Comparison of ENCODE assay signal across 28 cellular contexts in genomic region chr21:45163413-45164123, GRCh38.
DNase-seq lines count a peak whose midpoint lies in the region; ATAC-seq and TF ChIP-seq lines count a peak whose summit lies in the region.
"Had no signal": no experiment of that assay in that cellular context is flagged by ENCODE, and none has a peak within 500 bp of the region (broad histone marks: within the 10 kb centered on the region; RNA-seq: fewer than 3 reads in every experiment).

No MANE protein-coding gene starts in this region.

- H3K27ac Mint-ChIP-seq in activated naive CD8-positive, alpha-beta T cell treated with anti-CD3 and anti-CD28 coated beads for 36 hours: peak overlapping the region; percentile 8
- H3K27ac Mint-ChIP-seq in activated naive CD8-positive, alpha-beta T cell treated with anti-CD3 and anti-CD28 coated beads, Interleukin-2, amount 50 U/mL, for 24 hours: no peak overlapping the region
- H3K27ac Mint-ChIP-seq: stimulated activated naive CD8-positive, alpha-beta T cell treated with anti-CD3 and anti-CD28 coated beads, Interleukin-15, Interleukin-2, amounts not matched to agents 100 ng/mL and 50 ng/mL, for 24 hours had no signal

- H3K9me3 Mint-ChIP-seq in activated naive CD8-positive, alpha-beta T cell treated with anti-CD3 and anti-CD28 coated beads for 36 hours: no peaks in the 10 kb centered on the region
- no peaks in the 10 kb centered on the region for H3K9me3 Mint-ChIP-seq in activated naive CD8-positive, alpha-beta T cell treated with anti-CD3 and anti-CD28 coated beads, Interleukin-2, amount 50 U/mL, for 24 hours
- H3K9me3 Mint-ChIP-seq: naive thymus-derived CD8-positive, alpha-beta T cell; stimulated activated naive CD8-positive, alpha-beta T cell treated with anti-CD3 and anti-CD28 coated beads, Interleukin-15, Interleukin-2, amounts not matched to agents 100 ng/mL and 50 ng/mL, for 24 hours had no signal

- ATAC-seq in activated naive CD8-positive, alpha-beta T cell treated with anti-CD3 and anti-CD28 coated beads, Interleukin-2, amount 50 U/mL, for 24 hours: no peak
- ATAC-seq: GM12878; naive thymus-derived CD8-positive, alpha-beta T cell had no signal

- TF ChIP-seq CTCF in left ventricle myocardium inferior (IDR thresholded peaks at IDR 0.05; ENCODE audit: borderline replicate concordance) (no peak), Peyer's patch (IDR thresholded peaks at IDR 0.05) (no peak), GM10266 (IDR thresholded peaks at IDR 0.05; ENCODE audit: control insufficient read depth, insufficient read depth, low read depth, missing control alignments) (no peak)

- H3K27ac ChIP-seq in left ventricle myocardium inferior (replicated peaks): peak overlapping the region; percentile 23
- peak overlapping the region; percentile 26 for H3K27ac ChIP-seq in rectal smooth muscle tissue (ENCODE audit: low read depth, low read length)
- no peak overlapping the region for H3K27ac ChIP-seq in Peyer's patch
- H3K27ac ChIP-seq: BLaER1, parathyroid adenoma, PC-9, upper lobe of right lung had no signal

- peaks cover 3% of the 10 kb centered on the region for H3K4me1 Mint-ChIP-seq in activated naive CD8-positive, alpha-beta T cell treated with anti-CD3 and anti-CD28 coated beads for 36 hours
- no peaks in the 10 kb centered on the region for H3K4me1 Mint-ChIP-seq in activated naive CD8-positive, alpha-beta T cell treated with anti-CD3 and anti-CD28 coated beads, Interleukin-2, amount 50 U/mL, for 24 hours

- H3K4me3 ChIP-seq in left ventricle myocardium inferior (no peak overlapping the region), rectal smooth muscle tissue (ENCODE audit: low read length) (no peak overlapping the region), Peyer's patch (no peak overlapping the region)
- H3K4me3 ChIP-seq: BLaER1, GM12878, PC-9, upper lobe of right lung had no signal

- no peaks in the 10 kb centered on the region for H3K27me3 Mint-ChIP-seq in activated naive CD8-positive, alpha-beta T cell treated with anti-CD3 and anti-CD28 coated beads for 36 hours
- H3K27me3 Mint-ChIP-seq in activated naive CD8-positive, alpha-beta T cell treated with anti-CD3 and anti-CD28 coated beads, Interleukin-2, amount 50 U/mL, for 24 hours: no peaks in the 10 kb centered on the region
- H3K27me3 Mint-ChIP-seq: naive thymus-derived CD8-positive, alpha-beta T cell; stimulated activated naive CD8-positive, alpha-beta T cell treated with anti-CD3 and anti-CD28 coated beads, Interleukin-15, Interleukin-2, amounts not matched to agents 100 ng/mL and 50 ng/mL, for 24 hours had no signal

- H3K36me3 ChIP-seq in left ventricle myocardium inferior: no peaks in the 10 kb centered on the region
- H3K36me3 ChIP-seq in rectal smooth muscle tissue (ENCODE audit: control insufficient read depth, insufficient read depth, low read length): no peaks in the 10 kb centered on the region
- no peaks in the 10 kb centered on the region for H3K36me3 ChIP-seq in Peyer's patch

- TF ChIP-seq POLR2A in Peyer's patch (IDR thresholded peaks at IDR 0.05): no peak

- no peak for DNase-seq in activated naive CD8-positive, alpha-beta T cell treated with anti-CD3 and anti-CD28 coated beads for 36 hours
- DNase-seq in activated naive CD8-positive, alpha-beta T cell treated with anti-CD3 and anti-CD28 coated beads, Interleukin-2, amount 50 U/mL, for 24 hours: no peak
- DNase-seq in left ventricle myocardium inferior: no peak
- no peak for DNase-seq in inferior parietal cortex (ENCODE audit: extremely low spot score)
- DNase-seq in Peyer's patch: no peak
- DNase-seq in stimulated activated CD4-positive, alpha-beta T cell treated with anti-CD3 and anti-CD28 coated beads, Interleukin-4, amount 100 ng/mL, for 24 hours: no peak
- DNase-seq in GM10266 (ENCODE audit: extremely low spot score): no peak
- DNase-seq: activated CD4-positive, alpha-beta T cell treated with anti-CD3 and anti-CD28 coated beads for 4 hours; activated gamma-delta T cell; amniotic stem cell; COR-L47; dermis blood vessel endothelial cell; DMS79; Karpas-422; naive thymus-derived CD8-positive, alpha-beta T cell; NCI-H2029; NCI-H345; NCI-H82; PC-9; small intestine; stimulated activated CD4-positive, alpha-beta T cell treated with anti-CD3 and anti-CD28 coated beads, Interleukin-2, amount 100 ng/mL, for 48 hours; T-helper 1 cell; upper lobe of right lung had no signal

- H3K27me3 ChIP-seq in left ventricle myocardium inferior (ENCODE audit: low read depth) (no peaks in the 10 kb centered on the region), rectal smooth muscle tissue (ENCODE audit: control insufficient read depth, insufficient read depth, low read length) (no peaks in the 10 kb centered on the region), Peyer's patch (no peaks in the 10 kb centered on the region)
- H3K27me3 ChIP-seq: BLaER1, upper lobe of right lung had no signal

- H3K9me3 ChIP-seq in left ventricle myocardium inferior (replicated peaks) (no peaks in the 10 kb centered on the region), Peyer's patch (no peaks in the 10 kb centered on the region)
- H3K9me3 ChIP-seq: upper lobe of right lung had no signal

- no peak overlapping the region for H3K9ac ChIP-seq in rectal smooth muscle tissue (ENCODE audit: low read length)
- H3K9ac ChIP-seq: BLaER1, parathyroid adenoma had no signal

- peaks cover 2% of the 10 kb centered on the region for H3K36me3 Mint-ChIP-seq in activated naive CD8-positive, alpha-beta T cell treated with anti-CD3 and anti-CD28 coated beads for 36 hours
- peaks cover 7% of the 10 kb centered on the region for H3K36me3 Mint-ChIP-seq in activated naive CD8-positive, alpha-beta T cell treated with anti-CD3 and anti-CD28 coated beads, Interleukin-2, amount 50 U/mL, for 24 hours (ENCODE audit: low read depth)

- no peak overlapping the region for H3K4me3 Mint-ChIP-seq in activated naive CD8-positive, alpha-beta T cell treated with anti-CD3 and anti-CD28 coated beads for 36 hours
- no peak overlapping the region for H3K4me3 Mint-ChIP-seq in activated naive CD8-positive, alpha-beta T cell treated with anti-CD3 and anti-CD28 coated beads, Interleukin-2, amount 50 U/mL, for 24 hours
- H3K4me3 Mint-ChIP-seq: naive thymus-derived CD8-positive, alpha-beta T cell; stimulated activated naive CD8-positive, alpha-beta T cell treated with anti-CD3 and anti-CD28 coated beads, Interleukin-15, Interleukin-2, amounts not matched to agents 100 ng/mL and 50 ng/mL, for 24 hours had no signal

- intact Hi-C loops in left ventricle myocardium inferior (cut with micrococcal nuclease): no loop called here

- peaks cover 27% of the 10 kb centered on the region for H3K4me1 ChIP-seq in left ventricle myocardium inferior
- peaks cover 3% of the 10 kb centered on the region for H3K4me1 ChIP-seq in rectal smooth muscle tissue (ENCODE audit: control insufficient read depth, insufficient read depth, low read length)
- H3K4me1 ChIP-seq in Peyer's patch: no peaks in the 10 kb centered on the region
- H3K4me1 ChIP-seq: parathyroid adenoma had no signal

Comparison
In these comparisons a context has a peak if more than half of its experiments do, and no peak if none do; other contexts are left out.
1. H3K27ac ChIP-seq: peak in left ventricle myocardium inferior (single experiment) and rectal smooth muscle tissue (single experiment); none in Peyer's patch (0 of 4).